Comparison of ENCODE assay signal across 1 cellular context in genomic region chr1:153968000-153968363, GRCh38.
TF ChIP-seq lines count a peak whose summit lies in the region.

No MANE protein-coding gene starts in this region.

TF ChIP-seq in HCT116, 20 proteins besides CTCF, POLR2A, EP300 and RAD21 (continued from another document):
- TF ChIP-seq, protein P1, sequence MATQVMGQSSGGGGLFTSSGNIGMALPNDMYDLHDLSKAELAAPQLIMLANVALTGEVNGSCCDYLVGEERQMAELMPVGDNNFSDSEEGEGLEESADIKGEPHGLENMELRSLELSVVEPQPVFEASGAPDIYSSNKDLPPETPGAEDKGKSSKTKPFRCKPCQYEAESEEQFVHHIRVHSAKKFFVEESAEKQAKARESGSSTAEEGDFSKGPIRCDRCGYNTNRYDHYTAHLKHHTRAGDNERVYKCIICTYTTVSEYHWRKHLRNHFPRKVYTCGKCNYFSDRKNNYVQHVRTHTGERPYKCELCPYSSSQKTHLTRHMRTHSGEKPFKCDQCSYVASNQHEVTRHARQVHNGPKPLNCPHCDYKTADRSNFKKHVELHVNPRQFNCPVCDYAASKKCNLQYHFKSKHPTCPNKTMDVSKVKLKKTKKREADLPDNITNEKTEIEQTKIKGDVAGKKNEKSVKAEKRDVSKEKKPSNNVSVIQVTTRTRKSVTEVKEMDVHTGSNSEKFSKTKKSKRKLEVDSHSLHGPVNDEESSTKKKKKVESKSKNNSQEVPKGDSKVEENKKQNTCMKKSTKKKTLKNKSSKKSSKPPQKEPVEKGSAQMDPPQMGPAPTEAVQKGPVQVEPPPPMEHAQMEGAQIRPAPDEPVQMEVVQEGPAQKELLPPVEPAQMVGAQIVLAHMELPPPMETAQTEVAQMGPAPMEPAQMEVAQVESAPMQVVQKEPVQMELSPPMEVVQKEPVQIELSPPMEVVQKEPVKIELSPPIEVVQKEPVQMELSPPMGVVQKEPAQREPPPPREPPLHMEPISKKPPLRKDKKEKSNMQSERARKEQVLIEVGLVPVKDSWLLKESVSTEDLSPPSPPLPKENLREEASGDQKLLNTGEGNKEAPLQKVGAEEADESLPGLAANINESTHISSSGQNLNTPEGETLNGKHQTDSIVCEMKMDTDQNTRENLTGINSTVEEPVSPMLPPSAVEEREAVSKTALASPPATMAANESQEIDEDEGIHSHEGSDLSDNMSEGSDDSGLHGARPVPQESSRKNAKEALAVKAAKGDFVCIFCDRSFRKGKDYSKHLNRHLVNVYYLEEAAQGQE (IDR thresholded peaks at IDR 0.05; ENCODE audit: low read depth), result no peak
- no peak for TF ChIP-seq FOSL1 (IDR thresholded peaks at IDR 0.05; ENCODE audit: low read depth)
- no peak for TF ChIP-seq EGR1 (IDR thresholded peaks at IDR 0.05; ENCODE audit: low read depth)
- no peak for TF ChIP-seq ZNF274 (IDR thresholded peaks at IDR 0.05; ENCODE audit: low read depth, low read length)
- no peak for TF ChIP-seq CEBPB (IDR thresholded peaks at IDR 0.05; ENCODE audit: low read depth)
- no peak for TF ChIP-seq CBX3 (IDR thresholded peaks at IDR 0.05; ENCODE audit: low read depth)
